Comparison of ENCODE assay signal across 1 cellular context in the genomic region with DNA sequence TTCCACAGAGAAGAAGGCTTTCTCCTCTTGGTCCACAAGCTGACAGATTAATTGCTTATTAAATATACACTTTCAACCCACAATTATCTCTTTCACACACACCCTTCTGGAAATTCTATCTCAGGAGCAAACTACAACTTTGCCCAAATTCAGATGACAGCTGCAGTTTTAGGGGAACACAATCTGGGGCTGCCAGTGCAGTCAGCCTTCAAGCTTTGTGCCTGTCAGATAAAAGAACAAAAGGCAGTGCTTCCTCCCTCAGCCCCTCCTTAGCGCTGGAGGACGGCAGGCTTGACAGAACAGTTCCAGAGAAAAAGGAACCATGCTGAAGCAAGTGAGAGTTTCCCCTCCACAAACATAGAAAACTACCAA.
A peak's percentile ranks its signal among the peaks of the same experiment; 100 is the strongest.
TF ChIP-seq lines count a peak whose summit lies in the region.

No MANE protein-coding gene starts in this region.

TF ChIP-seq in K562, 482 proteins besides CTCF, POLR2A, EP300 and RAD21 (continued from another document and continues in another):
- TF ChIP-seq STAT6 (CRISPR knock-in tag; IDR thresholded peaks at IDR 0.05) (no peak), SREBF1 (IDR thresholded peaks at IDR 0.05; ENCODE audit: borderline replicate concordance, low read depth, low read length) (no peak), KDM4B (IDR thresholded peaks at IDR 0.05; ENCODE audit: borderline replicate concordance in 2 of 2, low read depth in 1 of 2) (no peak), CC2D1A (IDR thresholded peaks at IDR 0.05) (peak; percentile 60; the same call in 1 of the 2 replicates), GTF2B (IDR thresholded peaks at IDR 0.05; ENCODE audit: extremely low read depth, insufficient read length) (no peak), PPARD (CRISPR knock-in tag; IDR thresholded peaks at IDR 0.05) (no peak), GATA2 (CRISPR knock-in tag; IDR thresholded peaks at IDR 0.05) (peak; percentile 69), COPS2 (conservative IDR thresholded peaks at IDR 0.05) (no peak), CREB1 (IDR thresholded peaks at IDR 0.05) (no peak), CREB1 (CRISPR knock-in tag; IDR thresholded peaks at IDR 0.05) (no peak), ZFP91 (CRISPR knock-in tag; IDR thresholded peaks at IDR 0.05) (no peak), ZNF217 (CRISPR knock-in tag; IDR thresholded peaks at IDR 0.05) (no peak), DPF2 (IDR thresholded peaks at IDR 0.05) (peak; percentile 75), CBFA2T3 (IDR thresholded peaks at IDR 0.05) (peak; percentile 97), CHD4 (IDR thresholded peaks at IDR 0.05; ENCODE audit: insufficient read depth, insufficient replicate concordance, low read depth, low read length, poor library complexity, severe bottlenecking) (no peak), DDX20 (tag; IDR thresholded peaks at IDR 0.05; ENCODE audit: low read depth) (no peak), NCOA4 (IDR thresholded peaks at IDR 0.05; ENCODE audit: partially characterized antibody) (no peak), POLR3A (IDR thresholded peaks at IDR 0.05; ENCODE audit: borderline replicate concordance, extremely low read depth, insufficient read depth, insufficient read length) (no peak), ZNF133 (CRISPR knock-in tag; IDR thresholded peaks at IDR 0.05) (no peak), TBL1XR1 (IDR thresholded peaks at IDR 0.05; ENCODE audit: low read length in 2 of 2) (no peak), KAT2B (IDR thresholded peaks at IDR 0.05; ENCODE audit: low read depth, low read length) (no peak), NR2C1 (IDR thresholded peaks at IDR 0.05) (no peak), NR2C1 (tag; IDR thresholded peaks at IDR 0.05) (no peak), MYC (IDR thresholded peaks at IDR 0.05; ENCODE audit: low read depth, low read length) (no peak), MYC (CRISPR knock-in tag; IDR thresholded peaks at IDR 0.05; ENCODE audit: borderline replicate concordance, low read depth) (no peak), PHB2 (IDR thresholded peaks at IDR 0.05; ENCODE audit: low read depth) (0 out of 2 replicates have a peak, but pooled peaks have one; percentile 25), SMARCA5 (IDR thresholded peaks at IDR 0.05) (no peak), HDAC3 (IDR thresholded peaks at IDR 0.05; ENCODE audit: borderline replicate concordance, partially characterized antibody) (peak; percentile 65), KLF1 (tag; IDR thresholded peaks at IDR 0.05) (no peak), POLR3G (IDR thresholded peaks at IDR 0.05; ENCODE audit: extremely low read depth, insufficient read length, insufficient replicate concordance) (no peak), JUN (IDR thresholded peaks at IDR 0.05; ENCODE audit: borderline replicate concordance, low read depth, low read length) (no peak), JUN (CRISPR knock-in tag; IDR thresholded peaks at IDR 0.05; ENCODE audit: borderline replicate concordance) (no peak), UBTF (IDR thresholded peaks at IDR 0.05; ENCODE audit: borderline replicate concordance in 1 of 2, low read depth in 2 of 2, low read length in 2 of 2) (0 out of 4 replicates have a peak, but pooled peaks of 1 of the 2 experiments have one; percentile 43), SMARCC2 (IDR thresholded peaks at IDR 0.05; ENCODE audit: low read depth) (peak; percentile 27; the same call in 1 of the 2 replicates), KDM1A (IDR thresholded peaks at IDR 0.05) (peak; percentile 85 to 87), BCOR (IDR thresholded peaks at IDR 0.05) (no peak), PKNOX1 (IDR thresholded peaks at IDR 0.05) (peak; percentile 66), HNRNPLL (IDR thresholded peaks at IDR 0.05; ENCODE audit: low read depth, low read length, poor library complexity, severe bottlenecking) (no peak), ZNF12 (CRISPR knock-in tag; IDR thresholded peaks at IDR 0.05) (no peak), FOXM1 (IDR thresholded peaks at IDR 0.05; ENCODE audit: low read depth) (peak; percentile 64; the same call in 1 of the 2 replicates), FOXM1 (CRISPR knock-in tag; IDR thresholded peaks at IDR 0.05; ENCODE audit: low read depth) (no peak), SP1 (CRISPR knock-in tag; IDR thresholded peaks at IDR 0.05) (no peak), TAF7 (tag; IDR thresholded peaks at IDR 0.05) (no peak), SRSF3 (IDR thresholded peaks at IDR 0.05; ENCODE audit: insufficient read depth, low read length) (no peak), NFIC (IDR thresholded peaks at IDR 0.05) (peak; percentile 85), ATF7 (IDR thresholded peaks at IDR 0.05) (0 out of 2 replicates have a peak, but pooled peaks have one; percentile 15)
- TF ChIP-seq, protein P1, sequence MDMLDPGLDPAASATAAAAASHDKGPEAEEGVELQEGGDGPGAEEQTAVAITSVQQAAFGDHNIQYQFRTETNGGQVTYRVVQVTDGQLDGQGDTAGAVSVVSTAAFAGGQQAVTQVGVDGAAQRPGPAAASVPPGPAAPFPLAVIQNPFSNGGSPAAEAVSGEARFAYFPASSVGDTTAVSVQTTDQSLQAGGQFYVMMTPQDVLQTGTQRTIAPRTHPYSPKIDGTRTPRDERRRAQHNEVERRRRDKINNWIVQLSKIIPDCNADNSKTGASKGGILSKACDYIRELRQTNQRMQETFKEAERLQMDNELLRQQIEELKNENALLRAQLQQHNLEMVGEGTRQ (CRISPR knock-in tag; IDR thresholded peaks at IDR 0.05) = no peak
- TF ChIP-seq, protein P2, sequence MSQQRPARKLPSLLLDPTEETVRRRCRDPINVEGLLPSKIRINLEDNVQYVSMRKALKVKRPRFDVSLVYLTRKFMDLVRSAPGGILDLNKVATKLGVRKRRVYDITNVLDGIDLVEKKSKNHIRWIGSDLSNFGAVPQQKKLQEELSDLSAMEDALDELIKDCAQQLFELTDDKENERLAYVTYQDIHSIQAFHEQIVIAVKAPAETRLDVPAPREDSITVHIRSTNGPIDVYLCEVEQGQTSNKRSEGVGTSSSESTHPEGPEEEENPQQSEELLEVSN (IDR thresholded peaks at IDR 0.05; ENCODE audit: borderline replicate concordance in 1 of 2, extremely low read depth in 1 of 2, insufficient read depth in 1 of 2, insufficient read length in 1 of 2, low read depth in 1 of 2, low read length in 1 of 2, poor library complexity in 1 of 2, severe bottlenecking in 1 of 2) = no peak
